21 cellular contexts compared by ENCODE assay signal in the genomic region with DNA sequence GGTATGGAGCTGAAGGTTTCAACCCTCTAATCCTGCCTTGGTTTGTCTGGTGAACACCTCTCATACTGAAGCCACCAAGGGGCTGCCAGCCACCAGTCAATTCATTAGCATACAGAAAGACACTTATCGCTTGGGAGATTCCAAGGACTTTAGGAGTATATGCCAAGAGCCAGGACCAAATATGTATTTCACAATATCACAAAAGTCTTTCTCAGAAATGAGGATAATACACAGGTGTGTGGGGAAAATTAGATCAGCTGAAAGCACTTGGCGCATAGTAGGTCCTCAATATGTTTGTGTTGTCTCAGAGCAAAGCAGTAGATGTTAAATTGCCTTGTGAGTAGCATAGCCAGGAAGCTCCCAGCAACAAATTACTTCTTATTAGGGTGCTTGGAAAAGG. TPM values are rescaled to one million over a fixed set of nuclear protein-coding genes. Genes with fewer than 3 reads are reported as not detected.
DNase-seq lines count a peak whose midpoint lies in the region; ATAC-seq and TF ChIP-seq lines count a peak whose summit lies in the region.
"Had no signal": no experiment of that assay in that cellular context is flagged by ENCODE, and none has a peak within 500 bp of the region (broad histone marks: within the 10 kb centered on the region; RNA-seq: fewer than 3 reads in every experiment).

No MANE protein-coding gene starts in this region.

- H3F3A ChIP-seq in smooth muscle cell (ENCODE audit: low read depth) (peaks cover 5% of the 10 kb centered on the region), SK-N-SH (replicated peaks; ENCODE audit: insufficient read depth) (peaks cover 8% of the 10 kb centered on the region)

- no peak overlapping the region for H3K9ac ChIP-seq in smooth muscle cell (ENCODE audit: low read depth)
- no peak overlapping the region for H3K9ac ChIP-seq in SK-N-SH

- H2AFZ ChIP-seq in smooth muscle cell (ENCODE audit: low read depth) (no peak overlapping the region), SK-N-SH (ENCODE audit: low read depth) (no peak overlapping the region)

- H3K36me3 Mint-ChIP-seq in activated CD8-positive, alpha-beta memory T cell treated with anti-CD3 and anti-CD28 coated beads, Interleukin-2, amount 10 ng/mL, durations not matched to agents 7 days and 5 days: no peaks in the 10 kb centered on the region

- peaks cover 2% of the 10 kb centered on the region for H3K27me3 Mint-ChIP-seq in activated CD8-positive, alpha-beta memory T cell treated with anti-CD3 and anti-CD28 coated beads, Interleukin-2, amount 10 ng/mL, durations not matched to agents 7 days and 5 days

- H3K79me2 ChIP-seq in smooth muscle cell (ENCODE audit: low read depth): peaks cover 91% of the 10 kb centered on the region
- peaks cover 100% of the 10 kb centered on the region for H3K79me2 ChIP-seq in SK-N-SH (ENCODE audit: insufficient read depth)

- H3K4me2 ChIP-seq in smooth muscle cell (no peak overlapping the region), SK-N-SH (no peak overlapping the region)

- H3K4me3 ChIP-seq in A673 (ENCODE audit: low read depth, low read length, poor library complexity, severe bottlenecking): no peak overlapping the region
- no peak overlapping the region for H3K4me3 ChIP-seq in smooth muscle cell
- H3K4me3 ChIP-seq in SK-N-SH (ENCODE audit: low read depth in 2 of 2, low read length in 1 of 2): no peak overlapping the region
- H3K4me3 ChIP-seq: Peyer's patch had no signal

- TF ChIP-seq CTCF in A673 (conservative IDR thresholded peaks at IDR 0.05; ENCODE audit: low read depth, low read length): no peak
- no peak for TF ChIP-seq CTCF in RWPE1 (conservative IDR thresholded peaks at IDR 0.05; ENCODE audit: low read depth)
- TF ChIP-seq CTCF in smooth muscle cell (IDR thresholded peaks at IDR 0.05; ENCODE audit: borderline replicate concordance, insufficient read depth, poor library complexity, severe bottlenecking): no peak
- no peak for TF ChIP-seq CTCF in SK-N-SH (IDR thresholded peaks at IDR 0.05)

- H3K36me3 ChIP-seq in A673 (ENCODE audit: insufficient read depth, low read length, poor library complexity, severe bottlenecking): peaks cover 47% of the 10 kb centered on the region
- no peaks in the 10 kb centered on the region for H3K36me3 ChIP-seq in smooth muscle cell (ENCODE audit: low read depth)
- H3K36me3 ChIP-seq in SK-N-SH (replicated peaks in 1 of 2; ENCODE audit: control insufficient read depth in 1 of 2, insufficient read depth in 2 of 2, low read length in 1 of 2): peaks cover 10% of the 10 kb centered on the region in 2 experiments
- H3K36me3 ChIP-seq: BE2C, Peyer's patch had no signal

- no TSS peak for BruUV-seq in A673 (replicated peaks; lab: Mats Ljungman, UMichigan)

- peaks cover 73% of the 10 kb centered on the region for H4K20me1 ChIP-seq in smooth muscle cell (ENCODE audit: low read depth)
- peaks cover 14% of the 10 kb centered on the region; the same call in 1 of the 2 replicates for H4K20me1 ChIP-seq in SK-N-SH (ENCODE audit: insufficient read depth)

- H3K4me3 Mint-ChIP-seq in activated CD8-positive, alpha-beta memory T cell treated with anti-CD3 and anti-CD28 coated beads, Interleukin-2, amount 10 ng/mL, durations not matched to agents 7 days and 5 days: no peak overlapping the region

- H3K4me1 ChIP-seq in A673 (ENCODE audit: insufficient read depth, low read length, poor library complexity, severe bottlenecking) (peaks cover 32% of the 10 kb centered on the region), smooth muscle cell (ENCODE audit: low read depth) (peaks cover 28% of the 10 kb centered on the region), SK-N-SH (ENCODE audit: control insufficient read depth in 1 of 2, insufficient read depth in 2 of 2, low read depth in 1 of 2, low read length in 1 of 2) (peaks cover 3 to 46% of the 10 kb centered on the region in 2 experiments)
- H3K4me1 ChIP-seq: BE2C had no signal

- 94% methylated on average over 2 of the region's 2 CpGs for WGBS in smooth muscle cell (ENCODE audit: low lambda C conversion rate)
- 72% methylated on average over 2 of the region's 2 CpGs for WGBS in SK-N-SH (ENCODE audit: low lambda C conversion rate)

- POLR2A ChIA-PET in A673 (lab: Charles Lee; ENCODE audit: low non-redundant PET): no interaction called here
- POLR2A ChIA-PET in RWPE1 (lab: Yijun Ruan, JAX; ENCODE audit: low non-redundant PET): no interaction called here
- POLR2A ChIA-PET in SK-N-SH (lab: Yijun Ruan, JAX): no interaction called here

- TF ChIP-seq EP300 in SK-N-SH (IDR thresholded peaks at IDR 0.05; ENCODE audit: borderline replicate concordance in 1 of 2, low read depth in 1 of 2, low read length in 1 of 2): no peak

- H3K9me2 ChIP-seq in SK-N-SH: no peaks in the 10 kb centered on the region

- H3K27ac Mint-ChIP-seq in activated CD8-positive, alpha-beta memory T cell treated with anti-CD3 and anti-CD28 coated beads, Interleukin-2, amount 10 ng/mL, durations not matched to agents 7 days and 5 days: no peak overlapping the region

- H3K27me3 ChIP-seq in A673 (replicated peaks; ENCODE audit: insufficient read depth, low read depth, low read length, poor library complexity) (no peaks in the 10 kb centered on the region), smooth muscle cell (ENCODE audit: low read depth) (no peaks in the 10 kb centered on the region), SK-N-SH (ENCODE audit: insufficient read depth) (no peaks in the 10 kb centered on the region)
- H3K27me3 ChIP-seq: Peyer's patch had no signal

- H3K27ac ChIP-seq in A673 (ENCODE audit: low read depth, low read length, poor library complexity, severe bottlenecking) (peak overlapping the region; percentile 6), RWPE1 (peak overlapping the region; percentile 83), epithelial cell of prostate (peak overlapping the region; percentile 67), smooth muscle cell (ENCODE audit: low read depth) (peak overlapping the region; percentile 66), SK-N-SH (ENCODE audit: low read depth in 2 of 2, low read length in 1 of 2) (peak overlapping the region in 1 of 2 experiments; percentile 16; a peak in 1 of 4 replicates)
- H3K27ac ChIP-seq: Peyer's patch had no signal

- no peak for TF ChIP-seq RAD21 in SK-N-SH (IDR thresholded peaks at IDR 0.05; ENCODE audit: low read length)

- H3K4me1 Mint-ChIP-seq in activated CD8-positive, alpha-beta memory T cell treated with anti-CD3 and anti-CD28 coated beads, Interleukin-2, amount 10 ng/mL, durations not matched to agents 7 days and 5 days: no peaks in the 10 kb centered on the region

- ATAC-seq in activated CD8-positive, alpha-beta memory T cell treated with anti-CD3 and anti-CD28 coated beads, Interleukin-2, amount 10 ng/mL, durations not matched to agents 7 days and 5 days: no peak
- ATAC-seq: HCT116, Right ventricle myocardium inferior had no signal

- CTCF ChIA-PET in A673 (lab: Charles Lee) (no interaction called here), RWPE1 (lab: Yijun Ruan, JAX) (no interaction called here), SK-N-SH (lab: Yijun Ruan, JAX) (no interaction called here)
- CTCF ChIA-PET in activated CD8-positive, alpha-beta memory T cell treated with anti-CD3 and anti-CD28 coated beads, Interleukin-2, amount 10 ng/mL, durations not matched to agents 7 days and 5 days (lab: Charles Lee): no interaction called here

- no peak for DNase-seq in A673 (ENCODE audit: low spot score)
- no peak for DNase-seq in RWPE1 (ENCODE audit: low spot score)
- no peak for DNase-seq in epithelial cell of prostate (ENCODE audit: low read depth, low spot score)
- DNase-seq in smooth muscle cell (lab: John Stamatoyannopoulos, UW; ENCODE audit: unreplicated experiment): no peak
- DNase-seq in activated effector memory CD4-positive, alpha-beta T cell treated with Interleukin-2 at 50 U/mL for 16 hours: no peak
- DNase-seq in activated CD8-positive, alpha-beta memory T cell treated with anti-CD3 and anti-CD28 coated beads, Interleukin-2, amount 10 ng/mL, durations not matched to agents 7 days and 5 days: no peak
- no peak for DNase-seq in SK-N-SH
- no peak for DNase-seq in HT-29 (ENCODE audit: low spot score)
- DNase-seq: BE2C, EL, GF-D8, KBM-7, NCI-H1092 treated with DMSO at 0.1 percent for 48 hours, NCI-H146, NCI-H2029 treated with DMSO at 0.1 percent for 48 hours, NCI-H226, NCI-H510A treated with DMSO at 0.1 percent for 48 hours, NCI-H748 treated with DMSO at 0.1 percent for 48 hours, Peyer's patch had no signal

- intact Hi-C loops in A673 (cut with micrococcal nuclease; ENCODE audit: unreplicated experiment): no loop called here

- H3K9me3 Mint-ChIP-seq in activated CD8-positive, alpha-beta memory T cell treated with anti-CD3 and anti-CD28 coated beads, Interleukin-2, amount 10 ng/mL, durations not matched to agents 7 days and 5 days (ENCODE audit: low read depth): no peaks in the 10 kb centered on the region

- no peaks in the 10 kb centered on the region for H3K9me3 ChIP-seq in A673 (ENCODE audit: low read depth, low read length, poor library complexity, severe bottlenecking)
- H3K9me3 ChIP-seq in smooth muscle cell (replicated peaks; ENCODE audit: low read depth): no peaks in the 10 kb centered on the region
- H3K9me3 ChIP-seq in SK-N-SH: no peaks in the 10 kb centered on the region
- H3K9me3 ChIP-seq: BE2C, Peyer's patch had no signal

RNA-seq across cellular contexts. Expression of a gene that starts 34.0 kb away (rescaled TPM):
- total RNA-seq in A673 (2021): 187 and 211 TPM in 2 replicates
- 58.4 and 66.6 TPM in 2 replicates for total RNA-seq in smooth muscle cell
- polyA plus RNA-seq in smooth muscle cell: 40.9 and 41.2 TPM in 2 replicates
- not detected for total RNA-seq in activated CD8-positive, alpha-beta memory T cell treated with anti-CD3 and anti-CD28 coated beads, Interleukin-2, amount 10 ng/mL, durations not matched to agents 7 days and 5 days
- 47.8 and 52.3 TPM in 2 replicates for polyA plus RNA-seq in SK-N-SH (2012; rRNA removed)
- 32.9 and 42.4 TPM in 2 replicates for polyA plus RNA-seq in SK-N-SH (2012; cell fraction: cytosol; rRNA removed)
- polyA plus RNA-seq in SK-N-SH (2012; cell fraction: nucleus; rRNA removed): 77.1 and 86.9 TPM in 2 replicates
- total RNA-seq in HT-29 (2014; rRNA removed; shearing (Covaris generic)): 6.8 and 7.3 TPM in 2 replicates
